In the genomic region with DNA sequence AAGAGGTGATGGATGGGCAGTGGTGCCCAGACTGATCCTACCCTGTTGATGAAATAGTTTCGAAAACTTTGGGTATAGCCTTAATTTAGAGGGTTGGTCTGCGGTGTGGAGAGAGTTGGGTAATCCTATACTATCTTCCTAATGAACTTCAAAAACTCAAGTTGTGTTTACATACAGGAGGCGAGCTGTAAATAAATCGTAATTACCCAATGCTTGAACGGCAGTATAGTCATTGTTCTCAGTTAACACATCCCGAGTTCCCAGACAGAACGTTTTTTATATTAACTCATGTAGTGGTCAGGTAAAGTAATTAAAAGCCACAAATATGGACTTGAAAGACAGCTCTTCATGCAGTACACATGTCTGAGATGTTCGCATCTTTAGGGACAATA, we compare ENCODE assay signal across 8 cellular contexts. TPM values are rescaled to one million over a fixed set of nuclear protein-coding genes. Genes with fewer than 3 reads are reported as not detected.
DNase-seq lines count a peak whose midpoint lies in the region; ATAC-seq and TF ChIP-seq lines count a peak whose summit lies in the region.

No MANE protein-coding gene starts in this region.

- H3K79me2 ChIP-seq in parathyroid adenoma = peaks cover 15% of the 10 kb centered on the region

- H2AFZ ChIP-seq in parathyroid adenoma = peak overlapping the region; percentile 77

- no peak for TF ChIP-seq CTCF in parathyroid adenoma (IDR thresholded peaks at IDR 0.05)

- H3K4me1 ChIP-seq in parathyroid adenoma = no peaks in the 10 kb centered on the region

- ATAC-seq in SK-N-SH treated with all-trans-retinoic acid at 6 μM for 48 hours = peak; percentile 26

- peak; percentile 5 for DNase-seq in A172 (ENCODE audit: low spot score)
- DNase-seq in H7 = no peak
- DNase-seq in fibroblast of gingiva (ENCODE audit: low read depth) = peak; percentile 28
- DNase-seq in NCI-H1436 (lab: John Stamatoyannopoulos, UW) = no peak
- DNase-seq in epidermal melanocyte (ENCODE audit: insufficient read length, low spot score) = no peak
- no peak for DNase-seq in HuH-7 (ENCODE audit: low spot score)

- peak overlapping the region; percentile 75 for H3K4me2 ChIP-seq in parathyroid adenoma (ENCODE audit: low read length)

- H3K27ac ChIP-seq in parathyroid adenoma = peak overlapping the region; percentile 60

- peak overlapping the region; percentile 78 for H3K4me3 ChIP-seq in H7 (ENCODE audit: insufficient read depth, low read depth, low read length)
- peak overlapping the region; percentile 82 for H3K4me3 ChIP-seq in parathyroid adenoma (ENCODE audit: low read depth, low read length)

- no peaks in the 10 kb centered on the region for H3K36me3 ChIP-seq in H7 (replicated peaks; ENCODE audit: control insufficient read depth, insufficient read depth, low read length)
- no peaks in the 10 kb centered on the region for H3K36me3 ChIP-seq in parathyroid adenoma (ENCODE audit: control insufficient read depth, insufficient read depth, low read length)

- no peak overlapping the region for H3K9ac ChIP-seq in parathyroid adenoma

- no peaks in the 10 kb centered on the region for H3K9me3 ChIP-seq in parathyroid adenoma (ENCODE audit: control insufficient read depth, low read length)

- no peaks in the 10 kb centered on the region; the same call in 1 of the 2 replicates for H3K27me3 ChIP-seq in H7 (ENCODE audit: control insufficient read depth, insufficient read depth, low read length)
- no peaks in the 10 kb centered on the region for H3K27me3 ChIP-seq in parathyroid adenoma (ENCODE audit: control insufficient read depth, insufficient read depth, low read length)

TF ChIP-seq in SK-N-SH treated with all-trans-retinoic acid at 6 μM for 48 hours, 23 proteins besides CTCF, POLR2A, EP300 and RAD21:
- TF ChIP-seq ESRRG (CRISPR knock-in tag; IDR thresholded peaks at IDR 0.05) (no peak), RARB (CRISPR knock-in tag; IDR thresholded peaks at IDR 0.05) (no peak), ZNF565 (CRISPR knock-in tag; conservative IDR thresholded peaks at IDR 0.05; ENCODE audit: low read depth) (no peak), ISL1 (CRISPR knock-in tag; IDR thresholded peaks at IDR 0.05) (no peak), SNAI2 (CRISPR knock-in tag; IDR thresholded peaks at IDR 0.05) (no peak), ZFP3 (CRISPR knock-in tag; IDR thresholded peaks at IDR 0.05) (no peak)
- TF ChIP-seq, protein P1, sequence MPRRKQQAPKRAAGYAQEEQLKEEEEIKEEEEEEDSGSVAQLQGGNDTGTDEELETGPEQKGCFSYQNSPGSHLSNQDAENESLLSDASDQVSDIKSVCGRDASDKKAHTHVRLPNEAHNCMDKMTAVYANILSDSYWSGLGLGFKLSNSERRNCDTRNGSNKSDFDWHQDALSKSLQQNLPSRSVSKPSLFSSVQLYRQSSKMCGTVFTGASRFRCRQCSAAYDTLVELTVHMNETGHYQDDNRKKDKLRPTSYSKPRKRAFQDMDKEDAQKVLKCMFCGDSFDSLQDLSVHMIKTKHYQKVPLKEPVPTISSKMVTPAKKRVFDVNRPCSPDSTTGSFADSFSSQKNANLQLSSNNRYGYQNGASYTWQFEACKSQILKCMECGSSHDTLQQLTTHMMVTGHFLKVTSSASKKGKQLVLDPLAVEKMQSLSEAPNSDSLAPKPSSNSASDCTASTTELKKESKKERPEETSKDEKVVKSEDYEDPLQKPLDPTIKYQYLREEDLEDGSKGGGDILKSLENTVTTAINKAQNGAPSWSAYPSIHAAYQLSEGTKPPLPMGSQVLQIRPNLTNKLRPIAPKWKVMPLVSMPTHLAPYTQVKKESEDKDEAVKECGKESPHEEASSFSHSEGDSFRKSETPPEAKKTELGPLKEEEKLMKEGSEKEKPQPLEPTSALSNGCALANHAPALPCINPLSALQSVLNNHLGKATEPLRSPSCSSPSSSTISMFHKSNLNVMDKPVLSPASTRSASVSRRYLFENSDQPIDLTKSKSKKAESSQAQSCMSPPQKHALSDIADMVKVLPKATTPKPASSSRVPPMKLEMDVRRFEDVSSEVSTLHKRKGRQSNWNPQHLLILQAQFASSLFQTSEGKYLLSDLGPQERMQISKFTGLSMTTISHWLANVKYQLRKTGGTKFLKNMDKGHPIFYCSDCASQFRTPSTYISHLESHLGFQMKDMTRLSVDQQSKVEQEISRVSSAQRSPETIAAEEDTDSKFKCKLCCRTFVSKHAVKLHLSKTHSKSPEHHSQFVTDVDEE (CRISPR knock-in tag; IDR thresholded peaks at IDR 0.05) = no peak

RNA-seq across cellular contexts. Expression of a gene that starts 1.5 kb away (rescaled TPM):
- total RNA-seq in A172 (2014; rRNA removed; shearing (Covaris generic)) = 11.0 and 18.0 TPM in 2 replicates
- 14.2 and 20.4 TPM in 2 replicates for total RNA-seq in H7 (2014; rRNA removed; shearing (Covaris generic))

RNA-seq across cellular contexts. Expression of a gene that starts 49.2 kb away (rescaled TPM):
- total RNA-seq in A172 (2014; rRNA removed; shearing (Covaris generic)) = 75.5 and 81.2 TPM in 2 replicates
- total RNA-seq in H7 (2014; rRNA removed; shearing (Covaris generic)) = 42.5 and 64.9 TPM in 2 replicates

Comparison
In these comparisons a context has a peak if more than half of its experiments do, and no peak if none do; other contexts are left out.
1. DNase-seq: peak in A172 (single experiment) and fibroblast of gingiva (single experiment); none in H7 (single experiment), NCI-H1436 (single experiment), epidermal melanocyte (single experiment) and HuH-7 (single experiment).